Comparison of ENCODE assay signal across 8 cellular contexts in the genomic region with DNA sequence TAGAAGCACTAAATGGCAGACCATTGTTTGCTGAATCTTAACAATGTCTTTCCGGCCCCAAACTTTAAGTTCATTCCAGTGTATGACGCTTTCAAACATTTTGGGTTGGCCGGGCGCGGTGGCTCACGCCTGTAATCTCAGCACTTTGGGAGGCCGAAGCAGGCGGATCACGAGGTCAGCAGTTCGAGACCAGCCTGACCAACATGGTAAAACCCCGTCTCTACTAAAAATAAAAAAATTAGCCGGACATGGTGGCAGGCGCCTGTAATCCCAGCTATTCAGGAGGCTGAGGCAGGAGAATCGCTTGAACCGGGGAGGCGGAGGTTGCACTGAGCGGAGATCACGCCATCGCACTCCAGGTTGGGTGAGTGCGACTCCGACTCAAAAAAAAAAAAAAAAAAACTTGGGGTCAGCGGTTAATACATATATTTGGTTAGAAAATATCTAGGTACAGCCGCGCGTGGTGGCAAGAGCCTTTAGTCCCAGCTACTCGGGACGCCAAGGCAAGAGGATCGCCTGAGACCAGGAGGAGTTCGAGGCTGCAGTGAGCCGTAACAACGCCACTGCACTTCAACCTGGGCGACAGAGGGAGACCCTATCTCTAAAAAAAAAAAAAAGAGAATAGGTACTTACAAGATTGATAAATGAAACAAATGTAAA. TPM values are rescaled to one million over a fixed set of nuclear protein-coding genes. Genes with fewer than 3 reads are reported as not detected.
DNase-seq lines count a peak whose midpoint lies in the region; ATAC-seq, FAIRE-seq and TF ChIP-seq lines count a peak whose summit lies in the region.
"Not testable (repeated sequence)": the region's sequence is repeated elsewhere in the genome, so short reads cannot be mapped to it uniquely, and the experiment has no call there.

No MANE protein-coding gene starts in this region.

- H3K4me1 ChIP-seq in GM12878 (ENCODE audit: control insufficient read depth, insufficient read depth, low read length); urinary bladder (ENCODE audit: insufficient read depth): not testable (repeated sequence)
- H3K4me1 ChIP-seq in sigmoid colon, result peaks cover 0 to 30% (median 23%) of the 10 kb centered on the region in 4 donors

- not testable (repeated sequence) for BruUV-seq in GM12878 (replicated peaks; lab: Mats Ljungman, UMichigan)

- in situ Hi-C loops in GM12878 (cut with MboI), result not testable (repeated sequence)

- H3K4me3 Mint-ChIP-seq in activated CD4-positive, alpha-beta T cell treated with anti-CD3 and anti-CD28 coated beads for 36 hours, result peak overlapping the region; percentile 92
- peak overlapping the region; percentile 98 for H3K4me3 Mint-ChIP-seq in memory B cell

- TF ChIP-seq RAD21 in GM12878 (IDR thresholded peaks at IDR 0.05; ENCODE audit: insufficient read depth, low read depth, low read length), result not testable (repeated sequence)

- peak overlapping the region; percentile 99 for H3K27ac ChIP-seq in GM12878 (ENCODE audit: control insufficient read depth, insufficient read depth)
- peak overlapping the region; percentile 83 to 97 (median 90) for H3K27ac ChIP-seq in sigmoid colon
- H3K27ac ChIP-seq in urinary bladder (ENCODE audit: low read depth), result not testable (repeated sequence)

- TF ChIP-seq EP300 in GM12878 (IDR thresholded peaks at IDR 0.05; ENCODE audit: borderline replicate concordance in 1 of 2, control insufficient read depth in 1 of 2, low read depth in 2 of 2, low read length in 2 of 2); sigmoid colon (IDR thresholded peaks at IDR 0.05): not testable (repeated sequence)

- not testable (repeated sequence) for H3K9me3 Mint-ChIP-seq in activated CD4-positive, alpha-beta T cell treated with anti-CD3 and anti-CD28 coated beads for 36 hours (ENCODE audit: low read depth); memory B cell

- DNase-seq in NCI-H82 (lab: John Stamatoyannopoulos, UW), result peak; percentile 18
- DNase-seq in activated CD4-positive, alpha-beta T cell treated with anti-CD3 and anti-CD28 coated beads for 36 hours, result peak; percentile 56
- not testable (repeated sequence) for DNase-seq in GM12878 (ENCODE audit: low read depth, low spot score); memory B cell (ENCODE audit: low spot score in 2 of 2); sigmoid colon
- DNase-seq in fibroblast of peridontal ligament (ENCODE audit: extremely low read depth), result peak; percentile 22

- H3K36me3 ChIP-seq in GM12878 (ENCODE audit: control insufficient read depth in 2 of 2, insufficient read depth in 2 of 2, low read length in 1 of 2), result peaks cover 2 to 17% of the 10 kb centered on the region in 2 experiments; a peak in 3 of 4 replicates
- peaks cover 0 to 26% (median 9%) of the 10 kb centered on the region in 4 donors for H3K36me3 ChIP-seq in sigmoid colon
- H3K36me3 ChIP-seq in urinary bladder (ENCODE audit: insufficient read depth), result not testable (repeated sequence)

- H3K27ac Mint-ChIP-seq in activated CD4-positive, alpha-beta T cell treated with anti-CD3 and anti-CD28 coated beads for 36 hours, result peak overlapping the region; percentile 96
- peak overlapping the region; percentile 99 for H3K27ac Mint-ChIP-seq in memory B cell

- ATAC-seq in activated CD4-positive, alpha-beta T cell treated with anti-CD3 and anti-CD28 coated beads for 36 hours; memory B cell (ENCODE audit: low read depth): not testable (repeated sequence)
- peak; percentile 3; the same call in 1 of the 3 replicates for ATAC-seq in GM12878

- FAIRE-seq in GM12878 (lab: Jason Lieb, UNC), result peak; percentile 49

- POLR2A ChIA-PET in activated CD4-positive, alpha-beta T cell treated with anti-CD3 and anti-CD28 coated beads for 36 hours (lab: Charles Lee), result interaction anchor here (0.5 to 2.2 kb wide), 5 partner anchors 14 to 1178 kb away, joined by 3 to 17 read pairs (median 3); a partner anchor contains a TSS
- POLR2A ChIA-PET in GM12878 (lab: Charles Lee), result interaction anchor here (0.6 to 5.4 kb wide), 11 partner anchors 11 to 944 kb away, joined by 3 to 62 read pairs (median 5); a partner anchor contains a TSS

- H2AFZ ChIP-seq in GM12878 (ENCODE audit: control insufficient read depth, low read depth, low read length), result not testable (repeated sequence)

- H3K27me3 ChIP-seq in GM12878 (replicated peaks in 1 of 2; ENCODE audit: control insufficient read depth in 2 of 2, insufficient read depth in 2 of 2, low read length in 1 of 2); sigmoid colon: not testable (repeated sequence)

- peaks cover 43% of the 10 kb centered on the region for H3K4me1 Mint-ChIP-seq in activated CD4-positive, alpha-beta T cell treated with anti-CD3 and anti-CD28 coated beads for 36 hours
- H3K4me1 Mint-ChIP-seq in memory B cell, result peaks cover 31% of the 10 kb centered on the region

- peak overlapping the region; percentile 41 for H3K4me2 ChIP-seq in GM12878 (ENCODE audit: control insufficient read depth, insufficient read depth)

- H3K79me2 ChIP-seq in GM12878 (ENCODE audit: control insufficient read depth, insufficient read depth, low read length), result peaks cover 57% of the 10 kb centered on the region

- SMC1A ChIA-PET in GM12878 (lab: Charles Lee; ENCODE audit: uncharacterized antibody, unreplicated experiment), result interaction anchor here (0.8 to 2.8 kb wide), 10 partner anchors 12 to 691 kb away, joined by 3 to 11 read pairs (median 4); a partner anchor contains a TSS

- H3K9me3 ChIP-seq in GM12878 (replicated peaks; ENCODE audit: control insufficient read depth, insufficient read depth, low read length); sigmoid colon: not testable (repeated sequence)

- CTCF ChIA-PET in activated CD4-positive, alpha-beta T cell treated with anti-CD3 and anti-CD28 coated beads for 36 hours (lab: Charles Lee), result interaction anchor here (0.6 to 3.7 kb wide), 9 partner anchors 11 to 901 kb away, joined by 3 to 41 read pairs (median 4); a partner anchor contains a TSS
- CTCF ChIA-PET in GM12878 (lab: Yijun Ruan, JAX), result interaction anchor here (0.6 to 5.6 kb wide), 9 partner anchors 12 to 455 kb away, joined by 3 to 75 read pairs (median 5); a partner anchor contains a TSS

- RAD21 ChIA-PET in GM12878 (lab: Charles Lee; ENCODE audit: unreplicated experiment), result interaction anchor here (0.7 to 4.2 kb wide), 6 partner anchors 11 to 277 kb away, joined by 3 to 27 read pairs (median 15); a partner anchor contains a TSS

- TF ChIP-seq CTCF in GM12878 (IDR thresholded peaks at IDR 0.05 in 2 of 3, conservative IDR thresholded peaks at IDR 0.05 in 1 of 3; ENCODE audit: control insufficient read depth in 2 of 3, extremely low read depth in 1 of 3, insufficient read depth in 1 of 3, low read depth in 3 of 3, low read length in 3 of 3); sigmoid colon (IDR thresholded peaks at IDR 0.05): not testable (repeated sequence)

- intact Hi-C loops in activated CD4-positive, alpha-beta T cell treated with anti-CD3 and anti-CD28 coated beads for 36 hours (cut with DNase I, micrococcal nuclease), result loop anchor here in 1 of 2 experiments (10.0 kb wide), 1 partner anchor 120 kb away; no protein-coding TSS in a partner anchor
- intact Hi-C loops in GM12878 (cut with micrococcal nuclease; ENCODE audit: unreplicated experiment), result loop anchor here (5.0 kb wide), 1 partner anchor 123 kb away; no protein-coding TSS in a partner anchor
- intact Hi-C loops in sigmoid colon (cut with DNase I), result loop anchor here (5.0 kb wide), 1 partner anchor 37 kb away; a partner anchor contains a TSS

- not testable (repeated sequence) for TF ChIP-seq POLR2A in GM12878 (IDR thresholded peaks at IDR 0.05; ENCODE audit: low read depth, low read length); sigmoid colon (IDR thresholded peaks at IDR 0.05)

- H3K4me3 ChIP-seq in GM08714 (ENCODE audit: low read length) (peak overlapping the region; percentile 87), GM12878 (peak overlapping the region; percentile 90), sigmoid colon (peak overlapping the region; percentile 68 to 77 (median 72)), urinary bladder (ENCODE audit: low read depth, low read length) (peak overlapping the region; percentile 79)

- H3K36me3 Mint-ChIP-seq in activated CD4-positive, alpha-beta T cell treated with anti-CD3 and anti-CD28 coated beads for 36 hours (ENCODE audit: low read depth), result peaks cover 57% of the 10 kb centered on the region
- H3K36me3 Mint-ChIP-seq in memory B cell, result peaks cover 11% of the 10 kb centered on the region

- peak overlapping the region; percentile 99 for H3K9ac ChIP-seq in GM12878 (ENCODE audit: control insufficient read depth, insufficient read depth, low read length)

- not testable (repeated sequence) for H3K27me3 Mint-ChIP-seq in activated CD4-positive, alpha-beta T cell treated with anti-CD3 and anti-CD28 coated beads for 36 hours; memory B cell

- H4K20me1 ChIP-seq in GM12878 (ENCODE audit: control insufficient read depth, insufficient read depth), result not testable (repeated sequence)

- WGBS in GM12878 (ENCODE audit: insufficient coverage, insufficient replicate concordance, low lambda C conversion rate, missing lambda C conversion rate), result under 1% methylated on average over 32 of the region's 32 CpGs
- 5 to 14% methylated on average over 32 of the region's 32 CpGs for WGBS in sigmoid colon, 2 donors
- 15% methylated on average over 32 of the region's 32 CpGs for WGBS in urinary bladder

RNA-seq across cellular contexts. Expression of a gene that starts 1.1 kb away (rescaled TPM):
- total RNA-seq in activated CD4-positive, alpha-beta T cell treated with anti-CD3 and anti-CD28 coated beads for 36 hours, result 1,000 to 10,000 TPM in 1 of 2 experiments, 100 to 1,000 TPM in 1; 481 to 1,987 TPM
- 345 and 424 TPM in 2 replicates for total RNA-seq in GM12878 (2013; cell fraction: nucleolus; rRNA removed)
- total RNA-seq in GM12878 (2014; rRNA removed) (4,733 and 4,923 TPM in 2 replicates), GM12878 (2014; rRNA removed; fragmentation: Illumina TruSeq; extraction: Trizol) (3,284 and 3,322 TPM in 2 replicates), GM12878 (2021) (2,727 and 2,890 TPM in 2 replicates), sigmoid colon (over 10,000 TPM in 2 of 4 donors, 1,000 to 10,000 TPM in 2; 3,416 to 22,215 (median 11,134) TPM), urinary bladder (1,469 TPM)
- polyA plus RNA-seq in GM12878 (2011; ENCODE audit: low read depth), result 3,291 TPM
- polyA plus RNA-seq in GM12878 (2011; rRNA removed) (3,967 and 5,760 TPM in 2 replicates), GM12878 (2014; fragmentation: Illumina TruSeq; extraction: Trizol) (3,829 and 3,986 TPM in 2 replicates), GM12878 (2014; fragmentation: Nextera tagmentation; extraction: Ambion mirVana) (1,000 to 10,000 TPM; 7,374 to 7,763 TPM), GM12878 (2014; rRNA removed) (10,815 and 11,432 TPM in 2 replicates), GM12878 (2016; fragmentation: Nextera tagmentation; extraction: Ambion mirVana) (1,000 to 10,000 TPM; 2,685 to 2,702 TPM), sigmoid colon (1,000 to 10,000 TPM; 2,343 to 9,810 (median 5,800) TPM), urinary bladder (2,986 TPM)
- polyA plus RNA-seq in GM12878 (2011; cell fraction: cytosol; rRNA removed), result 7,866 and 27,616 TPM in 2 replicates
- polyA plus RNA-seq in GM12878 (2011; cell fraction: nucleus; rRNA removed), result 1,846 and 2,118 TPM in 2 replicates
- polyA plus RNA-seq in GM12878 (2012), result 13,737 and 20,851 TPM in 2 replicates
- polyA minus RNA-seq in GM12878 (2011; rRNA and poly(A)+ RNA removed), result 879 and 1,132 TPM in 2 replicates
- 471 and 480 TPM in 2 replicates for polyA minus RNA-seq in GM12878 (2011; cell fraction: cytosol; rRNA and poly(A)+ RNA removed)
- polyA minus RNA-seq in GM12878 (2011; cell fraction: nucleus; rRNA and poly(A)+ RNA removed), result 234 and 334 TPM in 2 replicates

RNA-seq across cellular contexts. Expression of a gene that starts 13.6 kb away (rescaled TPM):
- total RNA-seq in activated CD4-positive, alpha-beta T cell treated with anti-CD3 and anti-CD28 coated beads for 36 hours, result 10 to 100 TPM; 37.3 to 47.9 TPM
- 28.5 and 31.4 TPM in 2 replicates for total RNA-seq in GM12878 (2013; cell fraction: nucleolus; rRNA removed)
- total RNA-seq in GM12878 (2014; rRNA removed) (54.0 and 66.4 TPM in 2 replicates), GM12878 (2014; rRNA removed; fragmentation: Illumina TruSeq; extraction: Trizol) (47.9 and 52.3 TPM in 2 replicates), GM12878 (2021) (46.7 and 48.9 TPM in 2 replicates), sigmoid colon (1 to 10 TPM; 6.8 to 9.7 (median 8.2) TPM), urinary bladder (19.2 TPM)
- polyA plus RNA-seq in GM12878 (2011; ENCODE audit: low read depth), result 14.3 TPM
- polyA plus RNA-seq in GM12878 (2011; rRNA removed) (36.9 and 50.7 TPM in 2 replicates), GM12878 (2014; fragmentation: Illumina TruSeq; extraction: Trizol) (41.2 and 50.3 TPM in 2 replicates), GM12878 (2014; fragmentation: Nextera tagmentation; extraction: Ambion mirVana) (100 to 1,000 TPM in 1 of 2 experiments, 10 to 100 TPM in 1; 63.9 to 110 TPM), GM12878 (2014; rRNA removed) (42.8 and 45.3 TPM in 2 replicates), GM12878 (2016; fragmentation: Nextera tagmentation; extraction: Ambion mirVana) (10 to 100 TPM; 86.0 to 86.7 TPM), sigmoid colon (10 to 100 TPM; 19.2 to 21.3 (median 20.1) TPM), urinary bladder (8.6 TPM)
- polyA plus RNA-seq in GM12878 (2011; cell fraction: cytosol; rRNA removed), result 20.0 and 24.4 TPM in 2 replicates
- polyA plus RNA-seq in GM12878 (2011; cell fraction: nucleus; rRNA removed), result 16.7 and 18.2 TPM in 2 replicates
- polyA plus RNA-seq in GM12878 (2012), result 18.9 and 20.8 TPM in 2 replicates
- polyA minus RNA-seq in GM12878 (2011; rRNA and poly(A)+ RNA removed), result 17.0 and 17.7 TPM in 2 replicates
- 7.9 and 9.5 TPM in 2 replicates for polyA minus RNA-seq in GM12878 (2011; cell fraction: cytosol; rRNA and poly(A)+ RNA removed)
- 11.5 and 17.0 TPM in 2 replicates for polyA minus RNA-seq in GM12878 (2011; cell fraction: nucleus; rRNA and poly(A)+ RNA removed)

RNA-seq across cellular contexts. Expression of a gene that starts 35.3 kb away (rescaled TPM):
- total RNA-seq in activated CD4-positive, alpha-beta T cell treated with anti-CD3 and anti-CD28 coated beads for 36 hours, result 100 to 1,000 TPM; 272 to 309 TPM
- 33.9 and 35.8 TPM in 2 replicates for total RNA-seq in GM12878 (2013; cell fraction: nucleolus; rRNA removed)
- total RNA-seq in GM12878 (2014; rRNA removed) (260 and 320 TPM in 2 replicates), GM12878 (2014; rRNA removed; fragmentation: Illumina TruSeq; extraction: Trizol) (549 and 554 TPM in 2 replicates), GM12878 (2021) (222 and 226 TPM in 2 replicates), sigmoid colon (100 to 1,000 TPM; 183 to 446 (median 295) TPM), urinary bladder (122 TPM)
- polyA plus RNA-seq in GM12878 (2011; ENCODE audit: low read depth), result 592 TPM
- polyA plus RNA-seq in GM12878 (2011; rRNA removed) (230 and 328 TPM in 2 replicates), GM12878 (2014; fragmentation: Illumina TruSeq; extraction: Trizol) (618 and 667 TPM in 2 replicates), GM12878 (2014; fragmentation: Nextera tagmentation; extraction: Ambion mirVana) (1,000 to 10,000 TPM; 1,365 to 1,379 TPM), GM12878 (2014; rRNA removed) (397 and 441 TPM in 2 replicates), GM12878 (2016; fragmentation: Nextera tagmentation; extraction: Ambion mirVana) (100 to 1,000 TPM; 541 to 571 TPM), sigmoid colon (100 to 1,000 TPM; 527 to 799 (median 731) TPM), urinary bladder (349 TPM)
- polyA plus RNA-seq in GM12878 (2011; cell fraction: cytosol; rRNA removed), result 147 and 155 TPM in 2 replicates
- 101 and 103 TPM in 2 replicates for polyA plus RNA-seq in GM12878 (2011; cell fraction: nucleus; rRNA removed)
- polyA plus RNA-seq in GM12878 (2012), result 493 and 622 TPM in 2 replicates
- polyA minus RNA-seq in GM12878 (2011; rRNA and poly(A)+ RNA removed), result 86.5 and 135 TPM in 2 replicates
- polyA minus RNA-seq in GM12878 (2011; cell fraction: cytosol; rRNA and poly(A)+ RNA removed), result 33.3 and 38.7 TPM in 2 replicates
- 10.8 and 14.1 TPM in 2 replicates for polyA minus RNA-seq in GM12878 (2011; cell fraction: nucleus; rRNA and poly(A)+ RNA removed)

RNA-seq across cellular contexts. Expression of a gene that starts 35.5 kb away (rescaled TPM):
- 10 to 100 TPM; 23.8 to 32.2 TPM for total RNA-seq in activated CD4-positive, alpha-beta T cell treated with anti-CD3 and anti-CD28 coated beads for 36 hours
- total RNA-seq in GM12878 (2013; cell fraction: nucleolus; rRNA removed), result 32.0 and 34.6 TPM in 2 replicates
- total RNA-seq in GM12878 (2014; rRNA removed) (51.8 and 57.9 TPM in 2 replicates), GM12878 (2014; rRNA removed; fragmentation: Illumina TruSeq; extraction: Trizol) (38.5 and 38.6 TPM in 2 replicates), GM12878 (2021) (47.9 and 49.5 TPM in 2 replicates), sigmoid colon (10 to 100 TPM; 17.7 to 18.8 (median 17.9) TPM), urinary bladder (43.5 TPM)
- polyA plus RNA-seq in GM12878 (2011; ENCODE audit: low read depth), result 3.2 TPM
- polyA plus RNA-seq in GM12878 (2011; rRNA removed) (26.6 and 35.3 TPM in 2 replicates), GM12878 (2014; fragmentation: Illumina TruSeq; extraction: Trizol) (38.0 and 45.9 TPM in 2 replicates), GM12878 (2014; fragmentation: Nextera tagmentation; extraction: Ambion mirVana) (under 1 TPM in 1 of 2 experiments, not detected in 1; 0.03 TPM), GM12878 (2014; rRNA removed) (32.9 and 34.7 TPM in 2 replicates), GM12878 (2016; fragmentation: Nextera tagmentation; extraction: Ambion mirVana) (10 to 100 TPM; 38.0 to 39.3 TPM), sigmoid colon (10 to 100 TPM; 15.6 to 26.9 (median 20.3) TPM), urinary bladder (20.5 TPM)
- polyA plus RNA-seq in GM12878 (2011; cell fraction: cytosol; rRNA removed), result 23.4 and 24.2 TPM in 2 replicates
- polyA plus RNA-seq in GM12878 (2011; cell fraction: nucleus; rRNA removed), result 15.5 and 17.3 TPM in 2 replicates
- polyA plus RNA-seq in GM12878 (2012), result 16.5 and 26.1 TPM in 2 replicates
- polyA minus RNA-seq in GM12878 (2011; rRNA and poly(A)+ RNA removed), result 25.2 and 31.7 TPM in 2 replicates
- 13.8 and 15.4 TPM in 2 replicates for polyA minus RNA-seq in GM12878 (2011; cell fraction: cytosol; rRNA and poly(A)+ RNA removed)
- polyA minus RNA-seq in GM12878 (2011; cell fraction: nucleus; rRNA and poly(A)+ RNA removed), result 18.0 and 25.3 TPM in 2 replicates

RNA-seq across cellular contexts. Expression of a gene that starts 49.9 kb away (rescaled TPM):
- 1 to 10 TPM; 7.8 to 9.2 TPM for total RNA-seq in activated CD4-positive, alpha-beta T cell treated with anti-CD3 and anti-CD28 coated beads for 36 hours
- total RNA-seq in GM12878 (2013; cell fraction: nucleolus; rRNA removed), result 7.8 and 8.1 TPM in 2 replicates
- total RNA-seq in GM12878 (2014; rRNA removed), result 12.6 and 14.0 TPM in 2 replicates
- total RNA-seq in GM12878 (2014; rRNA removed; fragmentation: Illumina TruSeq; extraction: Trizol), result 8.7 and 9.9 TPM in 2 replicates
- total RNA-seq in GM12878 (2021), result 10.5 and 12.0 TPM in 2 replicates
- polyA plus RNA-seq in GM12878 (2011; ENCODE audit: low read depth), result 2.0 TPM
- polyA plus RNA-seq in GM12878 (2011; rRNA removed), result 9.0 and 13.3 TPM in 2 replicates
- polyA plus RNA-seq in GM12878 (2011; cell fraction: cytosol; rRNA removed), result 4.3 and 6.2 TPM in 2 replicates
- polyA plus RNA-seq in GM12878 (2011; cell fraction: nucleus; rRNA removed), result 2.9 and 4.4 TPM in 2 replicates
- 5.2 and 6.3 TPM in 2 replicates for polyA plus RNA-seq in GM12878 (2012)
- 10.3 and 12.4 TPM in 2 replicates for polyA plus RNA-seq in GM12878 (2014; fragmentation: Illumina TruSeq; extraction: Trizol)
- 1 to 10 TPM; 5.7 to 6.1 TPM for polyA plus RNA-seq in GM12878 (2014; fragmentation: Nextera tagmentation; extraction: Ambion mirVana)
- 10.7 and 11.4 TPM in 2 replicates for polyA plus RNA-seq in GM12878 (2014; rRNA removed)
- 10 to 100 TPM; 21.2 to 24.7 TPM for polyA plus RNA-seq in GM12878 (2016; fragmentation: Nextera tagmentation; extraction: Ambion mirVana)
- polyA minus RNA-seq in GM12878 (2011; rRNA and poly(A)+ RNA removed), result 2.6 and 3.2 TPM in 2 replicates
- 2.6 and 3.2 TPM in 2 replicates for polyA minus RNA-seq in GM12878 (2011; cell fraction: cytosol; rRNA and poly(A)+ RNA removed)
- 2.2 and 3.6 TPM in 2 replicates for polyA minus RNA-seq in GM12878 (2011; cell fraction: nucleus; rRNA and poly(A)+ RNA removed)
- 10 to 100 TPM in 2 of 4 donors, 1 to 10 TPM in 2; 3.3 to 12.7 (median 10.6) TPM for total RNA-seq in sigmoid colon
- 10 to 100 TPM in 1 of 3 donors, 1 to 10 TPM in 2; 6.3 to 10.9 (median 9.6) TPM for polyA plus RNA-seq in sigmoid colon
- total RNA-seq in urinary bladder, result 9.1 TPM
- polyA plus RNA-seq in urinary bladder, result 6.4 TPM
